5 cellular contexts compared by ENCODE assay signal in the genomic region with DNA sequence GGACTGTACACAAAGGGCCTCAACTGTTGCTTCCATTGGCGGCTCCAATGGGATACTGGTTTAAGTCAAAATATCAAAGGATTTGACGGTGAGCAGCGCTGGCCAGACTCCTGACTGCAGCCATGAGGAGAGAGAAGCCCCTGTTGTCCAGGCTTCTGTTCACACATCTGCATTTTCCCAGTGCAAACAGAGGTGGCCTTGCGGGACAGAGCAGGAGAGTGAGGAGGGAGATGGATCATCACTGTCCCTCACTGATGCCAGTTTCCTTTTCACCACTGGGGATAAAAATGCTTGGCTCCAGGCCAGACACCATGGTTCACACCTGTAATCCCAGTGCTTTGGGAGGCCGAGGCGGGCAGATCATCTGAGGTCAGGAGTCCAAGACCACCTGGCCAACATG.
"Had no signal": no experiment of that assay in that cellular context is flagged by ENCODE, and none has a peak within 500 bp of the region (broad histone marks: within the 10 kb centered on the region; RNA-seq: fewer than 3 reads in every experiment).

No MANE protein-coding gene starts in this region.

- DNase-seq: GM23248, H9, HCEC 1CT, IMR-90, KBM-7 had no signal
